20 cellular contexts compared by ENCODE assay signal in the genomic region with DNA sequence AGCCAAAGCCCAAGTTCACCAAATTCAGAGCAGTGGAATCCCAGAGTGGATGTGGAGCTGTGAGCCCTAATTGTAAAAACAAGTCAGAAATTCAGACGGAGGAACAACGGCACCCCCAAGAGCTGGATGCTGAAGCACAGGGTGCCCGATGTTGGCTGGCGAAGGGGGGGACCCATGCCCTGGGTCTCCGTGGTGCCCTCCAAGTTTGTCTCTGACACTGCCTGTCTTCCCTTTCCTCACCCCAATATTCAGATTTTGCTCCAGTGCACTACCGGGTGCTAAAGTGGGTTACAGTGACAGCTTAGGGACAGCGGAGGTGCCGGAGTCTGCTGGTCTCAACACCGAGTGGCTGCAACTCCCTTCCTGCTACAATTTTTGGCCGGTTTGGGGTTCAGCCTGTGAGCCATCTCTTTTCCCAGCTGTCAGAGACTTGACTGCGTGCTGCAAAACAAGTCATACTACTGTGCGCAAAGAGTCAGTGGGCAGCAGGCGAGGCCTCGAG. TPM values are rescaled to one million over a fixed set of nuclear protein-coding genes. Genes with fewer than 3 reads are reported as not detected.
"Had no signal": no experiment of that assay in that cellular context is flagged by ENCODE, and none has a peak within 500 bp of the region (broad histone marks: within the 10 kb centered on the region; RNA-seq: fewer than 3 reads in every experiment).

No MANE protein-coding gene starts in this region.

- H3K4me1 Mint-ChIP-seq: activated naive CD8-positive, alpha-beta T cell treated with anti-CD3 and anti-CD28 coated beads for 36 hours had no signal

- H3K9me3 ChIP-seq: esophagus squamous epithelium, prostate gland, sigmoid colon, thoracic aorta had no signal

- H3K36me3 ChIP-seq: esophagus squamous epithelium, prostate gland, sigmoid colon, thoracic aorta had no signal

- H3K4me3 ChIP-seq: esophagus squamous epithelium, prostate gland, sigmoid colon, thoracic aorta had no signal

- H3K4me1 ChIP-seq: prostate gland, sigmoid colon had no signal

- H3K27ac Mint-ChIP-seq: activated CD4-positive, alpha-beta memory T cell treated with anti-CD3 and anti-CD28 coated beads for 36 hours; activated naive CD8-positive, alpha-beta T cell treated with anti-CD3 and anti-CD28 coated beads for 36 hours; naive thymus-derived CD4-positive, alpha-beta T cell; stimulated activated naive CD8-positive, alpha-beta T cell treated with anti-CD3 and anti-CD28 coated beads, Interleukin-15, Interleukin-2, amounts not matched to agents 100 ng/mL and 50 ng/mL, for 24 hours; T-helper 2 cell treated with Interferon-gamma antibody and Interleukin-4, amounts not matched to agents 5 μg/mL and 100 μg/mL, for 36 hours had no signal

- H3K36me3 Mint-ChIP-seq: activated CD4-positive, alpha-beta memory T cell treated with anti-CD3 and anti-CD28 coated beads for 36 hours; activated naive CD8-positive, alpha-beta T cell treated with anti-CD3 and anti-CD28 coated beads for 36 hours had no signal

- H3K27ac ChIP-seq: prostate gland, sigmoid colon, thoracic aorta had no signal

- FAIRE-seq: bronchial epithelial cell, colon had no signal

- ATAC-seq: naive thymus-derived CD4-positive, alpha-beta T cell had no signal

- H3K9me3 Mint-ChIP-seq: activated naive CD8-positive, alpha-beta T cell treated with anti-CD3 and anti-CD28 coated beads for 36 hours; stimulated activated naive CD8-positive, alpha-beta T cell treated with anti-CD3 and anti-CD28 coated beads, Interleukin-15, Interleukin-2, amounts not matched to agents 100 ng/mL and 50 ng/mL, for 24 hours; T-helper 2 cell treated with Interferon-gamma antibody and Interleukin-4, amounts not matched to agents 5 μg/mL and 100 μg/mL, for 36 hours had no signal

- DNase-seq: activated CD4-positive, alpha-beta memory T cell treated with anti-CD3 and anti-CD28 coated beads for 36 hours; activated CD4-positive, alpha-beta T cell treated with anti-CD3 and anti-CD28 coated beads for 1 hour; activated gamma-delta T cell; activated naive CD8-positive, alpha-beta T cell treated with anti-CD3 and anti-CD28 coated beads for 36 hours; activated T-cell treated with anti-CD3 and anti-CD28 coated beads, Interleukin-2, amount 50 U/mL, for 48 hours; esophagus squamous epithelium; foreskin fibroblast; head of caudate nucleus; islet precursor cell; naive thymus-derived CD4-positive, alpha-beta T cell; occipital lobe; sigmoid colon; stimulated activated CD4-positive, alpha-beta T cell treated with anti-CD3 and anti-CD28 coated beads, Interleukin-15, amount 100 ng/mL, for 24 hours; stimulated activated CD4-positive, alpha-beta T cell treated with anti-CD3 and anti-CD28 coated beads, Interleukin-4, amount 100 ng/mL, for 24 hours had no signal

- H3K4me3 Mint-ChIP-seq: activated CD4-positive, alpha-beta memory T cell treated with anti-CD3 and anti-CD28 coated beads for 36 hours; activated naive CD8-positive, alpha-beta T cell treated with anti-CD3 and anti-CD28 coated beads for 36 hours; naive thymus-derived CD4-positive, alpha-beta T cell; stimulated activated naive CD8-positive, alpha-beta T cell treated with anti-CD3 and anti-CD28 coated beads, Interleukin-15, Interleukin-2, amounts not matched to agents 100 ng/mL and 50 ng/mL, for 24 hours; T-helper 2 cell treated with Interferon-gamma antibody and Interleukin-4, amounts not matched to agents 5 μg/mL and 100 μg/mL, for 36 hours had no signal

- H3K27me3 Mint-ChIP-seq: activated naive CD8-positive, alpha-beta T cell treated with anti-CD3 and anti-CD28 coated beads for 36 hours had no signal

RNA-seq across cellular contexts. Expression of a gene that starts 6.6 kb away (rescaled TPM):
- total RNA-seq: activated CD4-positive, alpha-beta memory T cell treated with anti-CD3 and anti-CD28 coated beads for 36 hours; activated naive CD8-positive, alpha-beta T cell treated with anti-CD3 and anti-CD28 coated beads for 36 hours; naive thymus-derived CD4-positive, alpha-beta T cell had no signal
- polyA plus RNA-seq: naive thymus-derived CD4-positive, alpha-beta T cell had no signal
